In genomic region chr9:129413537-129414376, GRCh38 we compare ENCODE assay signal across 8 cellular contexts.
A peak's percentile ranks its signal among the peaks of the same experiment; 100 is the strongest.
DNase-seq lines count a peak whose midpoint lies in the region; ATAC-seq, FAIRE-seq and TF ChIP-seq lines count a peak whose summit lies in the region.

No MANE protein-coding gene starts in this region.

- TF ChIP-seq CTCF in H1 (IDR thresholded peaks at IDR 0.05; ENCODE audit: control extremely low read depth in 1 of 3, insufficient read depth in 1 of 3, low read depth in 1 of 3, low read length in 3 of 3), result no peak

- peaks cover 0 to 5% of the 10 kb centered on the region in 2 experiments; a peak in 2 of 4 replicates for H3K9me3 ChIP-seq in H1 (ENCODE audit: insufficient read depth in 2 of 2, low read depth in 1 of 2, low read length in 1 of 2)
- no peaks in the 10 kb centered on the region for H3K9me3 ChIP-seq in mesenchymal stem cell (ENCODE audit: control insufficient read depth, low read length)

- CTCF ChIA-PET in activated CD8-positive, alpha-beta memory T cell treated with anti-CD3 and anti-CD28 coated beads, Interleukin-2, amount 10 ng/mL, durations not matched to agents 7 days and 5 days (lab: Charles Lee), result interaction anchor here (0.6 kb wide), 1 partner anchor 23 kb away, joined by 3 read pairs; no protein-coding TSS in a partner anchor
- CTCF ChIA-PET in H1 (lab: Charles Lee; ENCODE audit: partially characterized antibody), result interaction anchor here (1.3 kb wide), 1 partner anchor 22 kb away, joined by 3 read pairs; no protein-coding TSS in a partner anchor

- H2BK12ac ChIP-seq in H1 (ENCODE audit: low read depth, low read length) (0 out of 2 replicates have a peak overlapping the region, but pooled peaks have one; percentile 39), mesenchymal stem cell (ENCODE audit: low read length in 2 of 2) (peak overlapping the region; percentile 85 to 98)

- H3K4me3 ChIP-seq in H1 (ENCODE audit: extremely low read depth in 1 of 4, insufficient read depth in 2 of 4, low read depth in 3 of 4, low read length in 4 of 4), result peak overlapping the region; percentile 36 to 88 (median 42); a peak in 6 of 8 replicates
- peak overlapping the region; percentile 46 to 75 for H3K4me3 ChIP-seq in mesenchymal stem cell (ENCODE audit: insufficient read depth in 1 of 2, low read depth in 1 of 2, low read length in 2 of 2)

- TF ChIP-seq POLR2A in H1 (IDR thresholded peaks at IDR 0.05; ENCODE audit: control extremely low read depth in 1 of 2, low read depth in 2 of 2, low read length in 2 of 2), result peak in 1 of 2 experiments; percentile 51; a peak in 1 of 3 replicates

- no peaks in the 10 kb centered on the region for H3K27me3 Mint-ChIP-seq in activated CD8-positive, alpha-beta memory T cell treated with anti-CD3 and anti-CD28 coated beads, Interleukin-2, amount 10 ng/mL, durations not matched to agents 7 days and 5 days

- H3K36me3 Mint-ChIP-seq in activated CD8-positive, alpha-beta memory T cell treated with anti-CD3 and anti-CD28 coated beads, Interleukin-2, amount 10 ng/mL, durations not matched to agents 7 days and 5 days, result peaks cover 10% of the 10 kb centered on the region

- H3K14ac ChIP-seq in H1 (ENCODE audit: insufficient read length) (no peak overlapping the region), mesenchymal stem cell (ENCODE audit: low read length in 2 of 2) (peak overlapping the region; percentile 85 to 92)

- H3K27ac ChIP-seq in H1 (ENCODE audit: low read depth, low read length), result peak overlapping the region; percentile 97
- peak overlapping the region; percentile 82 for H3K27ac ChIP-seq in mesenchymal stem cell (ENCODE audit: low read length, poor library complexity, severe bottlenecking)

- H3K36me3 ChIP-seq in H1 (ENCODE audit: control insufficient read depth in 2 of 4, insufficient read depth in 4 of 4, low read length in 3 of 4) (no peaks in the 10 kb centered on the region), mesenchymal stem cell (ENCODE audit: control insufficient read depth in 1 of 2, insufficient read depth in 2 of 2, low read depth in 1 of 2, low read length in 2 of 2) (no peaks in the 10 kb centered on the region)

- H2BK5ac ChIP-seq in H1 (ENCODE audit: low read depth, low read length) (peak overlapping the region; percentile 93), mesenchymal stem cell (ENCODE audit: low read depth, low read length, poor library complexity, severe bottlenecking) (peak overlapping the region; percentile 97)

- peak overlapping the region; percentile 93 for H4K91ac ChIP-seq in H1 (replicated peaks; ENCODE audit: insufficient read length, low read length)
- peak overlapping the region; percentile 100 for H4K91ac ChIP-seq in mesenchymal stem cell (ENCODE audit: low read length)

- H3K79me1 ChIP-seq in H1 (ENCODE audit: low read depth, low read length), result no peaks in the 10 kb centered on the region
- peaks cover 1% of the 10 kb centered on the region for H3K79me1 ChIP-seq in mesenchymal stem cell (replicated peaks; ENCODE audit: low read length, poor library complexity, severe bottlenecking)

- peak overlapping the region; percentile 96 for H3K56ac ChIP-seq in H1 (replicated peaks; ENCODE audit: insufficient read length, low read depth, low read length)

- H3K9ac ChIP-seq in H1 (replicated peaks in 1 of 4; ENCODE audit: extremely low read depth in 1 of 4, low read depth in 3 of 4, low read length in 3 of 4) (peak overlapping the region; percentile 44 to 88 (median 63); a peak in 6 of 7 replicates), mesenchymal stem cell (ENCODE audit: low read length) (peak overlapping the region; percentile 98)

- TF ChIP-seq EP300 in H1 (IDR thresholded peaks at IDR 0.05; ENCODE audit: borderline replicate concordance in 1 of 2, low read depth in 2 of 2, low read length in 2 of 2), result no peak

- H2BK15ac ChIP-seq in H1 (ENCODE audit: low read length), result 0 out of 2 replicates have a peak overlapping the region, but pooled peaks have one; percentile 61
- peak overlapping the region; percentile 99 for H2BK15ac ChIP-seq in mesenchymal stem cell (ENCODE audit: low read depth, poor library complexity, severe bottlenecking)

- H3K79me2 ChIP-seq in H1 (ENCODE audit: control insufficient read depth in 1 of 2, insufficient read depth in 2 of 2, low read length in 2 of 2), result no peaks in the 10 kb centered on the region

- no peak overlapping the region for H2BK20ac ChIP-seq in H1 (ENCODE audit: low read length)

- H3K4me1 ChIP-seq in H1 (replicated peaks in 1 of 4; ENCODE audit: control insufficient read depth in 3 of 4, insufficient read depth in 4 of 4, low read length in 3 of 4) (peaks cover 0 to 24% (median 18%) of the 10 kb centered on the region in 4 experiments; a peak in 6 of 7 replicates), mesenchymal stem cell (ENCODE audit: control insufficient read depth, insufficient read depth, low read depth, low read length) (peaks cover 38% of the 10 kb centered on the region)

- H3K4ac ChIP-seq in H1 (replicated peaks; ENCODE audit: insufficient read length, low read depth, low read length) (peak overlapping the region; percentile 87), mesenchymal stem cell (ENCODE audit: low read depth in 1 of 2, low read length in 2 of 2) (peak overlapping the region; percentile 95 to 100)

- H3K4me2 ChIP-seq in H1 (ENCODE audit: insufficient read depth in 1 of 2, low read depth in 2 of 2, low read length in 2 of 2), result peak overlapping the region; percentile 69 to 89
- H3K4me2 ChIP-seq in mesenchymal stem cell (ENCODE audit: low read length, poor library complexity, severe bottlenecking), result peak overlapping the region; percentile 93

- POLR2A ChIA-PET in H1 (lab: Charles Lee; ENCODE audit: partially characterized antibody), result interaction anchor here (1.9 kb wide), 1 partner anchor 17 kb away, joined by 5 read pairs; no protein-coding TSS in a partner anchor

- H3K23me2 ChIP-seq in H1 (ENCODE audit: low read depth, low read length), result peaks cover 7% of the 10 kb centered on the region; the same call in 1 of the 2 replicates

- FAIRE-seq in H1 (lab: Jason Lieb, UNC), result no peak

- no peak overlapping the region for H2AFZ ChIP-seq in H1 (ENCODE audit: low read length)
- no peak overlapping the region for H2AFZ ChIP-seq in mesenchymal stem cell (ENCODE audit: low read depth, low read length)

- H4K5ac ChIP-seq in H1 (ENCODE audit: insufficient read length, low read depth, low read length), result peak overlapping the region; percentile 96

- H3K27me3 ChIP-seq in H1 (replicated peaks in 1 of 4; ENCODE audit: control insufficient read depth in 3 of 4, extremely low read depth in 1 of 4, insufficient read depth in 3 of 4, low read length in 3 of 4), result peaks cover 0 to 6% (median 0%) of the 10 kb centered on the region in 4 experiments; a peak in 5 of 7 replicates
- H3K27me3 ChIP-seq in mesenchymal stem cell (ENCODE audit: control insufficient read depth in 1 of 2, insufficient read depth in 1 of 2, low read length in 2 of 2), result no peaks in the 10 kb centered on the region

- H3K23ac ChIP-seq in H1 (ENCODE audit: insufficient read length), result no peak overlapping the region
- peak overlapping the region; percentile 43 to 96 for H3K23ac ChIP-seq in mesenchymal stem cell (ENCODE audit: low read length in 2 of 2)

- H3K4me1 Mint-ChIP-seq in activated CD8-positive, alpha-beta memory T cell treated with anti-CD3 and anti-CD28 coated beads, Interleukin-2, amount 10 ng/mL, durations not matched to agents 7 days and 5 days, result peaks cover 20% of the 10 kb centered on the region

- peak overlapping the region; percentile 72 for H2BK120ac ChIP-seq in H1 (replicated peaks; ENCODE audit: low read depth, low read length)
- peak overlapping the region; percentile 100 for H2BK120ac ChIP-seq in mesenchymal stem cell (ENCODE audit: low read depth, low read length)

- peaks cover 0 to 4% of the 10 kb centered on the region in 2 experiments for H4K20me1 ChIP-seq in H1 (replicated peaks in 1 of 2; ENCODE audit: control insufficient read depth in 1 of 2, insufficient read depth in 2 of 2, low read length in 2 of 2)

- peak; percentile 83 for ATAC-seq in GM21381 (IDR thresholded peaks at IDR 0.05; ENCODE audit: unreplicated experiment)
- peak; percentile 79 for ATAC-seq in activated CD8-positive, alpha-beta memory T cell treated with anti-CD3 and anti-CD28 coated beads, Interleukin-2, amount 10 ng/mL, durations not matched to agents 7 days and 5 days

- peak overlapping the region; percentile 65 for H3K4me3 Mint-ChIP-seq in activated CD8-positive, alpha-beta memory T cell treated with anti-CD3 and anti-CD28 coated beads, Interleukin-2, amount 10 ng/mL, durations not matched to agents 7 days and 5 days

- DNase-seq in COLO829 (ENCODE audit: low spot score), result peak; percentile 99
- DNase-seq in HUDEP-2 (lab: John Stamatoyannopoulos, UW; ENCODE audit: unreplicated experiment in 76 of 76), result peak in 75 of 76 experiments; percentile 22 to 98 (median 93)
- peak; percentile 93 for DNase-seq in NOMO-1 treated with DMSO at 0.1 percent for 48 hours (lab: John Stamatoyannopoulos, UW; ENCODE audit: unreplicated experiment)
- peak; percentile 97 for DNase-seq in activated CD8-positive, alpha-beta memory T cell treated with anti-CD3 and anti-CD28 coated beads, Interleukin-2, amount 10 ng/mL, durations not matched to agents 7 days and 5 days
- peak; percentile 74 to 96 for DNase-seq in H1 (ENCODE audit: low read depth in 1 of 2, low spot score in 2 of 2)
- DNase-seq in mesenchymal stem cell, result peak; percentile 98
- peak; percentile 99 for DNase-seq in stimulated activated CD8-positive, alpha-beta memory T cell treated with anti-CD3 and anti-CD28 coated beads, Interleukin-12 subunit alpha, Interleukin-12 subunit beta, amount 100 ng/mL, for 1 hour (ENCODE audit: low read depth)

- no peak; a peak in 1 of 4 replicates for TF ChIP-seq RAD21 in H1 (IDR thresholded peaks at IDR 0.05 in 1 of 2, conservative IDR thresholded peaks at IDR 0.05 in 1 of 2; ENCODE audit: low read depth in 2 of 2, low read length in 2 of 2)

- 6% methylated on average over 13 of the region's 84 CpGs; no CpG with 5 or more reads in 1 of the 2 experiments for whole genome bisulfite sequencing in H1 (ENCODE audit: extremely low coverage in 1 of 2, insufficient coverage in 1 of 2, insufficient read length in 1 of 2, insufficient replicate concordance in 2 of 2, low coverage in 1 of 2, low lambda C conversion rate in 2 of 2, missing lambda C conversion rate in 1 of 2), 2 experiments
- WGBS in mesenchymal stem cell, result under 1% methylated on average over 65 of the region's 84 CpGs

- H3K27ac Mint-ChIP-seq in activated CD8-positive, alpha-beta memory T cell treated with anti-CD3 and anti-CD28 coated beads, Interleukin-2, amount 10 ng/mL, durations not matched to agents 7 days and 5 days, result peak overlapping the region; percentile 96

- no peak overlapping the region for H2AK5ac ChIP-seq in H1 (ENCODE audit: low read depth, low read length)
- H2AK5ac ChIP-seq in mesenchymal stem cell (ENCODE audit: low read length, severe bottlenecking), result peak overlapping the region; percentile 97

- H3K9me3 Mint-ChIP-seq in activated CD8-positive, alpha-beta memory T cell treated with anti-CD3 and anti-CD28 coated beads, Interleukin-2, amount 10 ng/mL, durations not matched to agents 7 days and 5 days (ENCODE audit: low read depth), result peaks cover 8% of the 10 kb centered on the region

- peak overlapping the region; percentile 99 for H4K8ac ChIP-seq in H1 (ENCODE audit: extremely low read depth, insufficient read depth, low read length)
- peak overlapping the region; percentile 100 for H4K8ac ChIP-seq in mesenchymal stem cell (ENCODE audit: low read length)

- H3K18ac ChIP-seq in H1 (ENCODE audit: extremely low read depth, low read length) (peak overlapping the region; percentile 96), mesenchymal stem cell (ENCODE audit: low read depth in 1 of 2, low read length in 2 of 2) (peak overlapping the region; percentile 98 to 100)

Comparison
In these comparisons a context has a peak if more than half of its experiments do, and no peak if none do; other contexts are left out.
1. Peak in every context shown above with its lines: DNase-seq, ATAC-seq, H3K4me3 ChIP-seq and H3K27ac ChIP-seq.